ENCODE assay signal across 8 cellular contexts in genomic region chr22:22201185-22201924, GRCh38. TPM values are rescaled to one million over a fixed set of nuclear protein-coding genes. Genes with fewer than 3 reads are reported as not detected.
A peak's percentile ranks its signal among the peaks of the same experiment; 100 is the strongest.
DNase-seq lines count a peak whose midpoint lies in the region; ATAC-seq and TF ChIP-seq lines count a peak whose summit lies in the region.

No MANE protein-coding gene starts in this region.

- no peak overlapping the region for H3K27ac ChIP-seq in cardiac muscle cell

- H3K9me3 ChIP-seq in cardiac muscle cell (ENCODE audit: low read depth): no peaks in the 10 kb centered on the region

- H3K4me1 Mint-ChIP-seq in activated CD8-positive, alpha-beta memory T cell treated with anti-CD3 and anti-CD28 coated beads, Interleukin-2, amount 10 ng/mL, durations not matched to agents 7 days and 5 days: peaks cover 11% of the 10 kb centered on the region

- no peaks in the 10 kb centered on the region for H3K36me3 Mint-ChIP-seq in activated CD8-positive, alpha-beta memory T cell treated with anti-CD3 and anti-CD28 coated beads, Interleukin-2, amount 10 ng/mL, durations not matched to agents 7 days and 5 days

- H3K36me3 ChIP-seq in cardiac muscle cell: no peaks in the 10 kb centered on the region

- H3K4me3 Mint-ChIP-seq in activated CD8-positive, alpha-beta memory T cell treated with anti-CD3 and anti-CD28 coated beads, Interleukin-2, amount 10 ng/mL, durations not matched to agents 7 days and 5 days: no peak overlapping the region

- peak; percentile 28 for TF ChIP-seq CTCF in cardiac muscle cell (IDR thresholded peaks at IDR 0.05; ENCODE audit: low read depth, low read length)

- H3K9me3 Mint-ChIP-seq in activated CD8-positive, alpha-beta memory T cell treated with anti-CD3 and anti-CD28 coated beads, Interleukin-2, amount 10 ng/mL, durations not matched to agents 7 days and 5 days (ENCODE audit: low read depth): no peaks in the 10 kb centered on the region

- H3K27ac Mint-ChIP-seq in activated CD8-positive, alpha-beta memory T cell treated with anti-CD3 and anti-CD28 coated beads, Interleukin-2, amount 10 ng/mL, durations not matched to agents 7 days and 5 days: no peak overlapping the region

- peaks cover 96% of the 10 kb centered on the region for H3K27me3 ChIP-seq in cardiac muscle cell

- DNase-seq in EL (peak; percentile 16), NCI-H1694 (lab: John Stamatoyannopoulos, UW) (peak; percentile 26), cardiac muscle cell (ENCODE audit: low read depth in 1 of 2, low spot score in 1 of 2) (peak in 1 of 2 donors; percentile 41), superior temporal gyrus (ENCODE audit: extremely low spot score) (peak; percentile 24), NCI-H2227 (lab: John Stamatoyannopoulos, UW; ENCODE audit: unreplicated experiment) (no peak)
- DNase-seq in activated CD8-positive, alpha-beta memory T cell treated with anti-CD3 and anti-CD28 coated beads, Interleukin-2, amount 10 ng/mL, durations not matched to agents 7 days and 5 days: peak; percentile 75

- H3K27me3 Mint-ChIP-seq in activated CD8-positive, alpha-beta memory T cell treated with anti-CD3 and anti-CD28 coated beads, Interleukin-2, amount 10 ng/mL, durations not matched to agents 7 days and 5 days: peaks cover 18% of the 10 kb centered on the region

- CTCF ChIA-PET in activated CD8-positive, alpha-beta memory T cell treated with anti-CD3 and anti-CD28 coated beads, Interleukin-2, amount 10 ng/mL, durations not matched to agents 7 days and 5 days (lab: Charles Lee): interaction anchor here (0.8 to 12.4 kb wide), 19 partner anchors 9 to 231 kb away, joined by 3 to 212 read pairs (median 4); no protein-coding TSS in a partner anchor

- H3K4me1 ChIP-seq in cardiac muscle cell (ENCODE audit: low read depth): no peaks in the 10 kb centered on the region

- H3K4me3 ChIP-seq in cardiac muscle cell: no peak overlapping the region

- ATAC-seq in GM21737 (IDR thresholded peaks at IDR 0.05; ENCODE audit: unreplicated experiment): peak; percentile 37
- peak; percentile 71 for ATAC-seq in activated CD8-positive, alpha-beta memory T cell treated with anti-CD3 and anti-CD28 coated beads, Interleukin-2, amount 10 ng/mL, durations not matched to agents 7 days and 5 days
- ATAC-seq in HG03108 (IDR thresholded peaks at IDR 0.05; ENCODE audit: unreplicated experiment): no peak

RNA-seq across cellular contexts. Expression of gene VPREB1, which starts 43.2 kb away (rescaled TPM):
- total RNA-seq in activated CD8-positive, alpha-beta memory T cell treated with anti-CD3 and anti-CD28 coated beads, Interleukin-2, amount 10 ng/mL, durations not matched to agents 7 days and 5 days: not detected
- total RNA-seq in cardiac muscle cell: not detected in 2 replicates
- not detected in 2 replicates for polyA plus RNA-seq in cardiac muscle cell
